Comparison of ENCODE assay signal across 8 cellular contexts in the genomic region with DNA sequence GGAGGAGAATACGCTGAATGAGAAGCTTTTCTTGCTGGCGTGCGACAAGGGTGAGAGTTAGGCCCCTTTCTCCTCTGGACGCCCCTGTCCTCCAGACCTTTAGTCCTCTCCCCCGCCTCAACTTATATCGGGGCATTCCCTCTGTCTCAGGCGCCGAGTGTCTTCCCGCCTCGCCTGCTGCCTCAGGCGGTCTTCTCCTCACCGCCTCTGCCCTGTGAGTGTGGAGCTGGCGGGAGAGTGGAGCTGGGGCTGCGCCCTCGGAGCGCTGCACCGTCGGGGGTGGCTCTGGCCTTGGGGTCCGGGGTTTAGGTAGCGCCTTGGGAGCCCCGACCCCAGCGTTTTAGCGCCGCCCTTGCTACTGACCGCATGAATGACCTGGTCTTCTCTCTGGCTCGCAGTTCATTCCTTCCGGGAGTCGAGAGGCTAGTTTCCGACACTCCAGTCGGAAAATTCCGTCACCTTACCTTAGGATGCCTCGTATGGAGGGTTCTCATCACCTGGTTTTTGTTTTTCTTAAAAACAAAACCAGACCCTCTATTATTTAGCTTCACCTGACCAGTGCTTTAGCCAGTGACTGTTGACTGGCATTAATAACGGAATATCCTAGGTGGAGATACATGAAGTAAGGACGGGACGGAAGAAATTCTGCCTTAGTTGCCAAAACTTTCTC. TPM values are rescaled to one million over a fixed set of nuclear protein-coding genes. Genes with fewer than 3 reads are reported as not detected.
DNase-seq lines count a peak whose midpoint lies in the region; ATAC-seq, FAIRE-seq and TF ChIP-seq lines count a peak whose summit lies in the region.

No MANE protein-coding gene starts in this region.

- no peaks in the 10 kb centered on the region for H3K27me3 ChIP-seq in NT2/D1 (ENCODE audit: insufficient read depth, insufficient read length)
- no peaks in the 10 kb centered on the region for H3K27me3 ChIP-seq in astrocyte (ENCODE audit: insufficient read depth, low read length)

- peaks cover 6% of the 10 kb centered on the region for H3K4me1 Mint-ChIP-seq in astrocyte (ENCODE audit: low read depth, unreplicated experiment)

- H3K27ac ChIP-seq in astrocyte (ENCODE audit: low read depth, low read length): peak overlapping the region; percentile 89

- H3K36me3 ChIP-seq in NT2/D1 (ENCODE audit: insufficient read depth, insufficient read length, low read length) (peaks cover 7% of the 10 kb centered on the region), astrocyte (ENCODE audit: insufficient read depth, low read length) (no peaks in the 10 kb centered on the region)

- H3K27ac Mint-ChIP-seq in astrocyte (ENCODE audit: unreplicated experiment): peak overlapping the region; percentile 56

- peaks cover 6% of the 10 kb centered on the region for H3K36me3 Mint-ChIP-seq in astrocyte (ENCODE audit: low read depth, unreplicated experiment)

- H3K27me3 Mint-ChIP-seq in astrocyte (ENCODE audit: low read depth, unreplicated experiment): no peaks in the 10 kb centered on the region

- FAIRE-seq in astrocyte (lab: Jason Lieb, UNC): no peak

- H4K20me1 ChIP-seq in astrocyte (ENCODE audit: insufficient read depth, low read length): no peaks in the 10 kb centered on the region

- H3K9me3 ChIP-seq in NT2/D1 (ENCODE audit: insufficient read depth, low read length) (no peaks in the 10 kb centered on the region), astrocyte (ENCODE audit: insufficient read depth, low read depth, low read length) (no peaks in the 10 kb centered on the region)

- peak overlapping the region; percentile 81 for H3K9ac ChIP-seq in NT2/D1 (ENCODE audit: insufficient read length, low read depth)
- peak overlapping the region; percentile 96 for H3K9ac ChIP-seq in astrocyte (ENCODE audit: low read length)

- H3K4me2 ChIP-seq in astrocyte (ENCODE audit: low read length): peak overlapping the region; percentile 95

- DNase-seq in activated gamma-delta T cell treated with Interleukin-2 at 50 U/mL for 16 hours: peak; percentile 4
- no peak for DNase-seq in activated gamma-delta T cell (lab: John Stamatoyannopoulos, UW)
- DNase-seq in NT2/D1 (ENCODE audit: low read depth, low spot score): peak; percentile 49
- peak; percentile 6 for DNase-seq in astrocyte (ENCODE audit: low read depth)
- DNase-seq in hepatic stellate cell (ENCODE audit: low spot score): peak; percentile 37
- peak; percentile 83 for DNase-seq in posterior vena cava (ENCODE audit: low spot score)
- no peak for DNase-seq in activated CD4-positive, CD25-positive, alpha-beta regulatory T cell treated with anti-CD3 and anti-CD28 coated beads, Interleukin-2, amount 50 U/mL, for 72 hours

- no peaks in the 10 kb centered on the region for H3K4me1 ChIP-seq in NT2/D1 (ENCODE audit: insufficient read depth, insufficient read length)
- H3K4me1 ChIP-seq in astrocyte (ENCODE audit: insufficient read depth, low read length): peaks cover 4% of the 10 kb centered on the region

- intact Hi-C loops in posterior vena cava (cut with DNase I): no loop called here

- H3K4me3 ChIP-seq in NT2/D1 (ENCODE audit: insufficient read length, low read depth): peak overlapping the region; percentile 69
- peak overlapping the region; percentile 96 for H3K4me3 ChIP-seq in astrocyte (ENCODE audit: insufficient read depth, low read depth, low read length)

- H3K9me3 Mint-ChIP-seq in astrocyte (ENCODE audit: unreplicated experiment): peaks cover 5% of the 10 kb centered on the region

- peak overlapping the region; percentile 99 for H2AFZ ChIP-seq in astrocyte (ENCODE audit: low read depth, low read length)

- no peak for TF ChIP-seq CTCF in astrocyte (IDR thresholded peaks at IDR 0.05; ENCODE audit: insufficient read depth, low read depth, low read length)

- ATAC-seq in HG03025 (IDR thresholded peaks at IDR 0.05; ENCODE audit: low FRiP score, unreplicated experiment): peak; percentile 14

- H3K79me2 ChIP-seq in astrocyte (ENCODE audit: insufficient read depth, low read length): peaks cover 17% of the 10 kb centered on the region

- H3K4me3 Mint-ChIP-seq in astrocyte (ENCODE audit: unreplicated experiment): peak overlapping the region; percentile 95

RNA-seq across cellular contexts. Expression of gene TRPC1, which starts 1.0 kb away (rescaled TPM):
- total RNA-seq in astrocyte (15.7 and 19.2 TPM in 2 replicates), posterior vena cava (10 to 100 TPM; 21.1 to 27.9 TPM)

Comparison
In these comparisons a context has a peak if more than half of its experiments do, and no peak if none do; other contexts are left out.
1. DNase-seq: peak in activated gamma-delta T cell treated with Interleukin-2 at 50 U/mL for 16 hours (single experiment), NT2/D1 (single experiment), astrocyte (single experiment), hepatic stellate cell (single experiment) and posterior vena cava (single experiment); none in activated gamma-delta T cell (single experiment) and activated CD4-positive, CD25-positive, alpha-beta regulatory T cell treated with anti-CD3 and anti-CD28 coated beads, Interleukin-2, amount 50 U/mL, for 72 hours (single experiment).